2 cellular contexts compared by ENCODE assay signal in the genomic region with DNA sequence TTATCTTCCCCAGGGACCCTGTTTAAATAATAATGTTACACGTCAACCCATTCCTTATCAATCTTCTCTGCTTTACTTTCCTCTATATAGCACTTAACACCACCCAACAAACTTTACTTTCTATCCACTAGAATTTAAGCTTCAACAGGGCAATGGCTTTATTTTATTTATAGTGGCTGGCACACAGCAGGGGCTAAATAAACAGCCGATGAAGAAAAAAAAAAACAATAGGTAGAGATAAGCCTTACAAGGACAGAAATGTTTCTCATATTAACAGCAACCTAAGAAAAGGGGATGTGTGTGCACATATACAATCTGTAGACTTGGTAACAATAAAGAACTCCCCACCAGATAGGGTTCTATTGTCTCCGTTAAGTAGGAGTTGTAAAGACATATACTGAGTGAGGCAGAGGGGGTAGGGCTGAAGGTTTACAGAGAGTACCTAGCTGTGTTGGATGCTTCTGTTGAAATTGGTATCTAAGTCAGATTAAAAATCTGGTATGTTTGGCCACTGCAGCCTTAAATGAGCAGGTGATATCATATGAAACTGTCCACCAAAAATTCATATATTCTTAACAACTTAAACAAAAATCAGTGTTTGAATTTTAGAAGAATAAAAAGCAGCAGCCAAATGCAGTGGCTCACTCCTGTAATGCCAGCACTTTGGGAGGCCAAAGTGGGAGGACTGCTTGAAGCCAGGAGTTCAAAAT.
TF ChIP-seq lines count a peak whose summit lies in the region.

No MANE protein-coding gene starts in this region.

TF ChIP-seq in IMR-90, 13 proteins besides CTCF, POLR2A, EP300 and RAD21:
- TF ChIP-seq BHLHE40 (IDR thresholded peaks at IDR 0.05; ENCODE audit: low read depth, low read length), result no peak
- TF ChIP-seq MAZ (IDR thresholded peaks at IDR 0.05; ENCODE audit: borderline replicate concordance, low read depth, low read length), result no peak
- TF ChIP-seq CEBPB (IDR thresholded peaks at IDR 0.05; ENCODE audit: low read depth, low read length), result no peak
- no peak for TF ChIP-seq MXI1 (IDR thresholded peaks at IDR 0.05; ENCODE audit: borderline replicate concordance, low read depth, low read length)
- TF ChIP-seq FOS (IDR thresholded peaks at IDR 0.05; ENCODE audit: low read depth, low read length), result no peak
- no peak for TF ChIP-seq MAFK (IDR thresholded peaks at IDR 0.05; ENCODE audit: low read depth, low read length)
- no peak for TF ChIP-seq CHD1 (IDR thresholded peaks at IDR 0.05; ENCODE audit: low read depth, low read length)
- TF ChIP-seq RFX5 (IDR thresholded peaks at IDR 0.05; ENCODE audit: low read depth, low read length), result no peak
- TF ChIP-seq, protein P1, sequence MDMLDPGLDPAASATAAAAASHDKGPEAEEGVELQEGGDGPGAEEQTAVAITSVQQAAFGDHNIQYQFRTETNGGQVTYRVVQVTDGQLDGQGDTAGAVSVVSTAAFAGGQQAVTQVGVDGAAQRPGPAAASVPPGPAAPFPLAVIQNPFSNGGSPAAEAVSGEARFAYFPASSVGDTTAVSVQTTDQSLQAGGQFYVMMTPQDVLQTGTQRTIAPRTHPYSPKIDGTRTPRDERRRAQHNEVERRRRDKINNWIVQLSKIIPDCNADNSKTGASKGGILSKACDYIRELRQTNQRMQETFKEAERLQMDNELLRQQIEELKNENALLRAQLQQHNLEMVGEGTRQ (IDR thresholded peaks at IDR 0.05; ENCODE audit: low read depth, low read length), result no peak
- TF ChIP-seq, protein P2, sequence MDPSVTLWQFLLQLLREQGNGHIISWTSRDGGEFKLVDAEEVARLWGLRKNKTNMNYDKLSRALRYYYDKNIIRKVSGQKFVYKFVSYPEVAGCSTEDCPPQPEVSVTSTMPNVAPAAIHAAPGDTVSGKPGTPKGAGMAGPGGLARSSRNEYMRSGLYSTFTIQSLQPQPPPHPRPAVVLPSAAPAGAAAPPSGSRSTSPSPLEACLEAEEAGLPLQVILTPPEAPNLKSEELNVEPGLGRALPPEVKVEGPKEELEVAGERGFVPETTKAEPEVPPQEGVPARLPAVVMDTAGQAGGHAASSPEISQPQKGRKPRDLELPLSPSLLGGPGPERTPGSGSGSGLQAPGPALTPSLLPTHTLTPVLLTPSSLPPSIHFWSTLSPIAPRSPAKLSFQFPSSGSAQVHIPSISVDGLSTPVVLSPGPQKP (IDR thresholded peaks at IDR 0.05; ENCODE audit: borderline replicate concordance, low read depth, low read length), result no peak
- no peak for TF ChIP-seq NFE2L2 (IDR thresholded peaks at IDR 0.05; ENCODE audit: low read depth, low read length)
- no peak for TF ChIP-seq RCOR1 (IDR thresholded peaks at IDR 0.05; ENCODE audit: insufficient replicate concordance, low read length)

TF ChIP-seq in endothelial cell of umbilical vein, 7 proteins besides CTCF, POLR2A, EP300 and RAD21:
- TF ChIP-seq EZH2 (IDR thresholded peaks at IDR 0.05; ENCODE audit: borderline replicate concordance, low read depth, low read length, severe bottlenecking), result no peak
- no peak for TF ChIP-seq POLR2AphosphoS5 (IDR thresholded peaks at IDR 0.05; ENCODE audit: insufficient read depth, low read depth, low read length)
- no peak for TF ChIP-seq JUN (IDR thresholded peaks at IDR 0.05; ENCODE audit: borderline replicate concordance, insufficient read depth, insufficient read length, low read depth)
- no peak for TF ChIP-seq GATA2 (IDR thresholded peaks at IDR 0.05; ENCODE audit: insufficient read depth, insufficient read length, low read depth, low read length)
- TF ChIP-seq FOS (IDR thresholded peaks at IDR 0.05; ENCODE audit: borderline replicate concordance, insufficient read depth, low read length), result no peak
- TF ChIP-seq, protein P3, sequence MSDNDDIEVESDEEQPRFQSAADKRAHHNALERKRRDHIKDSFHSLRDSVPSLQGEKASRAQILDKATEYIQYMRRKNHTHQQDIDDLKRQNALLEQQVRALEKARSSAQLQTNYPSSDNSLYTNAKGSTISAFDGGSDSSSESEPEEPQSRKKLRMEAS (IDR thresholded peaks at IDR 0.05; ENCODE audit: insufficient read depth, insufficient read length), result no peak
- TF ChIP-seq MYC (IDR thresholded peaks at IDR 0.05; ENCODE audit: low read depth, low read length), result no peak
